33 cellular contexts compared by ENCODE assay signal in genomic region chr3:126375835-126376331, GRCh38. TPM values are rescaled to one million over a fixed set of nuclear protein-coding genes. Genes with fewer than 3 reads are reported as not detected.
A peak's percentile ranks its signal among the peaks of the same experiment; 100 is the strongest.
DNase-seq lines count a peak whose midpoint lies in the region; ATAC-seq, FAIRE-seq and TF ChIP-seq lines count a peak whose summit lies in the region.
"Had no signal": no experiment of that assay in that cellular context is flagged by ENCODE, and none has a peak within 500 bp of the region (broad histone marks: within the 10 kb centered on the region; RNA-seq: fewer than 3 reads in every experiment).

No MANE protein-coding gene starts in this region.

- H3K9me3 ChIP-seq in right cardiac atrium (ENCODE audit: control insufficient read depth, low read length) (no peaks in the 10 kb centered on the region), right atrium auricular region (no peaks in the 10 kb centered on the region), kidney (ENCODE audit: control insufficient read depth in 1 of 2, low read length in 2 of 2) (no peaks in the 10 kb centered on the region)
- H3K9me3 ChIP-seq: A549, gastrocnemius medialis, SK-N-SH had no signal

- H3K27me3 ChIP-seq in right cardiac atrium (ENCODE audit: control insufficient read depth, insufficient read depth) = no peaks in the 10 kb centered on the region
- H3K27me3 ChIP-seq in right atrium auricular region = no peaks in the 10 kb centered on the region
- H3K27me3 ChIP-seq: gastrocnemius medialis, neural progenitor cell had no signal

- no peak overlapping the region for H3K27ac Mint-ChIP-seq in osteocyte (ENCODE audit: unreplicated experiment)
- H3K27ac Mint-ChIP-seq: activated CD4-positive, alpha-beta T cell treated with anti-CD3 and anti-CD28 coated beads for 36 hours; activated naive CD8-positive, alpha-beta T cell; CD4-positive, alpha-beta memory T cell; HFFc6; stimulated activated effector memory CD8-positive, alpha-beta T cell treated with anti-CD3 and anti-CD28 coated beads, Interleukin-12 subunit alpha, Interleukin-12 subunit beta, amount 100 ng/mL, for 72 hours; T-helper 17 cell; type B pancreatic cell had no signal

- H3K27ac ChIP-seq in right cardiac atrium (ENCODE audit: low read length) = no peak overlapping the region
- peak overlapping the region in 1 of 2 donors; percentile 27 for H3K27ac ChIP-seq in right atrium auricular region
- H3K27ac ChIP-seq in kidney (ENCODE audit: low read depth in 2 of 2, low read length in 2 of 2) = no peak overlapping the region
- H3K27ac ChIP-seq: A549, neural progenitor cell had no signal

- peaks cover 4% of the 10 kb centered on the region for H3K27me3 Mint-ChIP-seq in osteocyte (ENCODE audit: unreplicated experiment)

- H3K9me3 Mint-ChIP-seq in osteocyte (ENCODE audit: unreplicated experiment) = no peaks in the 10 kb centered on the region
- H3K9me3 Mint-ChIP-seq: CD4-positive, alpha-beta memory T cell; neural progenitor cell; stimulated activated effector memory CD8-positive, alpha-beta T cell treated with anti-CD3 and anti-CD28 coated beads, Interleukin-12 subunit alpha, Interleukin-12 subunit beta, amount 100 ng/mL, for 72 hours; type B pancreatic cell had no signal

- ATAC-seq in right cardiac atrium (no peak), sciatic nerve (no peak), HG03175 (IDR thresholded peaks at IDR 0.05; ENCODE audit: unreplicated experiment) (no peak)
- ATAC-seq: A549; activated CD4-positive, alpha-beta T cell treated with anti-CD3 and anti-CD28 coated beads for 36 hours; gastrocnemius medialis; left colon; stimulated activated effector memory CD8-positive, alpha-beta T cell treated with anti-CD3 and anti-CD28 coated beads, Interleukin-12 subunit alpha, Interleukin-12 subunit beta, amount 100 ng/mL, for 72 hours; T-helper 17 cell had no signal

- H3K36me3 ChIP-seq in right atrium auricular region = no peaks in the 10 kb centered on the region
- no peaks in the 10 kb centered on the region for H3K36me3 ChIP-seq in kidney (ENCODE audit: control insufficient read depth in 1 of 2, insufficient read depth in 2 of 2, low read length in 2 of 2)
- H3K36me3 ChIP-seq: gastrocnemius medialis, neural progenitor cell had no signal

- H3K4me1 ChIP-seq in right cardiac atrium (ENCODE audit: control insufficient read depth, insufficient read depth, low read length) = peaks cover 11% of the 10 kb centered on the region
- peaks cover 0 to 12% of the 10 kb centered on the region in 2 donors for H3K4me1 ChIP-seq in right atrium auricular region
- peaks cover 9 to 14% of the 10 kb centered on the region in 2 donors for H3K4me1 ChIP-seq in kidney (ENCODE audit: control insufficient read depth in 1 of 2, insufficient read depth in 1 of 2, low read depth in 1 of 2, low read length in 2 of 2)
- H3K4me1 ChIP-seq: A549 had no signal

- no peaks in the 10 kb centered on the region for H3K36me3 Mint-ChIP-seq in osteocyte (ENCODE audit: unreplicated experiment)
- H3K36me3 Mint-ChIP-seq: activated naive CD8-positive, alpha-beta T cell; CD4-positive, alpha-beta memory T cell; neural progenitor cell; stimulated activated effector memory CD8-positive, alpha-beta T cell treated with anti-CD3 and anti-CD28 coated beads, Interleukin-12 subunit alpha, Interleukin-12 subunit beta, amount 100 ng/mL, for 72 hours; type B pancreatic cell had no signal

- H3K4me3 ChIP-seq in right cardiac atrium (ENCODE audit: low read length) (no peak overlapping the region), right atrium auricular region (no peak overlapping the region), kidney (ENCODE audit: low read length in 2 of 2) (no peak overlapping the region)
- H3K4me3 ChIP-seq: A549, gastrocnemius medialis, neural progenitor cell had no signal

- no peak overlapping the region for H3K9ac ChIP-seq in kidney (ENCODE audit: low read length in 2 of 2)
- H3K9ac ChIP-seq: neural progenitor cell, SK-N-SH had no signal

- H3K4me1 Mint-ChIP-seq in osteocyte (ENCODE audit: unreplicated experiment) = peaks cover 7% of the 10 kb centered on the region
- H3K4me1 Mint-ChIP-seq: activated CD4-positive, alpha-beta T cell treated with anti-CD3 and anti-CD28 coated beads for 36 hours; CD4-positive, alpha-beta memory T cell; stimulated activated effector memory CD8-positive, alpha-beta T cell treated with anti-CD3 and anti-CD28 coated beads, Interleukin-12 subunit alpha, Interleukin-12 subunit beta, amount 100 ng/mL, for 72 hours had no signal

- H3K4me3 Mint-ChIP-seq in osteocyte (ENCODE audit: unreplicated experiment) = no peak overlapping the region
- H3K4me3 Mint-ChIP-seq: activated CD4-positive, alpha-beta T cell treated with anti-CD3 and anti-CD28 coated beads for 36 hours; activated naive CD8-positive, alpha-beta T cell; CD4-positive, alpha-beta memory T cell; HFFc6; neural progenitor cell; stimulated activated effector memory CD8-positive, alpha-beta T cell treated with anti-CD3 and anti-CD28 coated beads, Interleukin-12 subunit alpha, Interleukin-12 subunit beta, amount 100 ng/mL, for 72 hours; T-helper 17 cell; type B pancreatic cell had no signal

- DNase-seq in right cardiac atrium = peak in 2 of 3 donors; percentile 39 to 45
- no peak for DNase-seq in right atrium auricular region (ENCODE audit: low spot score)
- peak; percentile 77 for DNase-seq in kidney
- DNase-seq in sciatic nerve (ENCODE audit: low spot score) = peak; percentile 46
- no peak for DNase-seq in NCI-H2227 treated with DMSO at 0.1 percent for 48 hours (lab: John Stamatoyannopoulos, UW)
- no peak for DNase-seq in SW480 (ENCODE audit: low spot score)
- DNase-seq in osteocyte (ENCODE audit: extremely low spot score, unreplicated experiment) = no peak
- DNase-seq: activated CD4-positive, alpha-beta T cell treated with anti-CD3 and anti-CD28 coated beads for 36 hours; AML-193; CD4-positive, alpha-beta memory T cell; effector CD4-positive, alpha-beta T cell; HFFc6; mesenchymal stem cell; NCI-H1092; NCI-H1694 treated with DMSO at 0.1 percent for 48 hours; NCI-H2171 treated with DMSO at 0.1 percent for 48 hours; NCI-H524; OCI-M1; SK-N-SH; T-helper 17 cell had no signal

- TF ChIP-seq CTCF in right atrium auricular region (IDR thresholded peaks at IDR 0.05) (no peak), kidney (IDR thresholded peaks at IDR 0.05; ENCODE audit: borderline replicate concordance, extremely low read depth, insufficient read depth) (no peak), osteocyte (IDR thresholded peaks at IDR 0.05) (no peak)

- WGBS in right cardiac atrium = 80% methylated on average over 13 of the region's 13 CpGs

- intact Hi-C loops in right cardiac atrium (cut with DNase I) (no loop called here), kidney (cut with DNase I) (loop anchor here (10.0 kb wide), 1 partner anchor 251 kb away; no protein-coding TSS in a partner anchor), sciatic nerve (cut with DNase I) (loop anchor here (5.0 kb wide), 1 partner anchor 114 kb away; no protein-coding TSS in a partner anchor)

- no peak for FAIRE-seq in kidney (lab: Jason Lieb, UNC)
- FAIRE-seq: A549, bronchial epithelial cell, colon had no signal

RNA-seq across cellular contexts. Expression of gene KLF15, which starts 18.7 kb away (rescaled TPM):
- 10 to 100 TPM; 24.0 to 38.4 (median 31.1) TPM for total RNA-seq in right cardiac atrium
- 36.2 TPM for polyA plus RNA-seq in right cardiac atrium
- total RNA-seq in right atrium auricular region = 10 to 100 TPM; 43.4 to 55.1 TPM
- total RNA-seq in kidney = 22.9 TPM
- 30.0 TPM for polyA plus RNA-seq in kidney (ENCODE audit: insufficient read depth, low read depth, low replicate concordance)
- total RNA-seq in sciatic nerve = 22.7 TPM
- 5.7 and 7.2 TPM in 2 replicates for total RNA-seq in osteocyte
- polyA plus RNA-seq: A549; CD4-positive, alpha-beta memory T cell had no signal

RNA-seq across cellular contexts. Expression of gene CFAP100, which starts 18.8 kb away (rescaled TPM):
- total RNA-seq in right cardiac atrium (not detected), right atrium auricular region (not detected), kidney (not detected), sciatic nerve (1.5 TPM), osteocyte (not detected in 2 replicates)
- polyA plus RNA-seq in right cardiac atrium (not detected), kidney (ENCODE audit: insufficient read depth, low read depth, low replicate concordance) (0.60 TPM)
- total RNA-seq: activated CD4-positive, alpha-beta T cell treated with anti-CD3 and anti-CD28 coated beads for 36 hours; bronchial epithelial cell; CD4-positive, alpha-beta memory T cell; Daoy; fibroblast of lung; gastrocnemius medialis; HFFc6; left colon; subcutaneous adipose tissue; T-helper 17 cell had no signal
- polyA plus RNA-seq: A549; CD4-positive, alpha-beta memory T cell; fibroblast of lung; SK-N-SH had no signal

Comparison
In these comparisons a context has a peak if more than half of its experiments do, and no peak if none do; other contexts are left out.
1. DNase-seq: peak in right cardiac atrium (2 of 3), kidney (single experiment) and sciatic nerve (single experiment); none in right atrium auricular region (single experiment), NCI-H2227 treated with DMSO at 0.1 percent for 48 hours (single experiment), SW480 (single experiment) and osteocyte (single experiment).
2. intact Hi-C loops: an anchor here in kidney (10.0 kb wide) and sciatic nerve (5.0 kb wide); none called in right cardiac atrium.